In genomic region chr3:79278681-79279080, GRCh38 we compare ENCODE assay signal across 16 cellular contexts.
A peak's percentile ranks its signal among the peaks of the same experiment; 100 is the strongest.
DNase-seq lines count a peak whose midpoint lies in the region; ATAC-seq lines count a peak whose summit lies in the region.
"Had no signal": no experiment of that assay in that cellular context is flagged by ENCODE, and none has a peak within 500 bp of the region (broad histone marks: within the 10 kb centered on the region; RNA-seq: fewer than 3 reads in every experiment).

No MANE protein-coding gene starts in this region.

- H3K18ac ChIP-seq in neuronal stem cell (ENCODE audit: low read length), result no peak overlapping the region

- no peak for ATAC-seq in effector memory CD8-positive, alpha-beta T cell (replicated peaks)
- no peak for ATAC-seq in HG03095 (IDR thresholded peaks at IDR 0.05; ENCODE audit: unreplicated experiment)
- ATAC-seq: CD8-positive, alpha-beta T cell; HCT116 had no signal

- H3K79me1 ChIP-seq in neuronal stem cell (ENCODE audit: low read depth, low read length), result no peaks in the 10 kb centered on the region

- no peak overlapping the region for H3K23ac ChIP-seq in neuronal stem cell (ENCODE audit: low read depth, low read length, poor library complexity)

- H3K9me3 ChIP-seq in SJSA1 (replicated peaks), result no peaks in the 10 kb centered on the region
- peaks cover 0 to 3% of the 10 kb centered on the region in 2 donors for H3K9me3 ChIP-seq in neuronal stem cell (replicated peaks in 1 of 2; ENCODE audit: control insufficient read depth in 2 of 2, insufficient read depth in 1 of 2, low read depth in 1 of 2, low read length in 2 of 2)
- H3K9me3 ChIP-seq: BLaER1, Caco-2 had no signal

- peaks cover 9 to 16% of the 10 kb centered on the region in 2 donors for H3K9me3 Mint-ChIP-seq in effector memory CD8-positive, alpha-beta T cell

- no CpG with 5 or more reads among the region's 1 CpG for WGBS in neuronal stem cell (ENCODE audit: extremely low coverage in 2 of 2, insufficient read length in 2 of 2, insufficient replicate concordance in 1 of 2), 2 donors

- H2AK5ac ChIP-seq in neuronal stem cell (ENCODE audit: low read depth, low read length), result no peak overlapping the region

- peak overlapping the region; percentile 5 for H3K27ac ChIP-seq in SJSA1
- H3K27ac ChIP-seq in neuronal stem cell (replicated peaks; ENCODE audit: low read length), result no peak overlapping the region
- H3K27ac ChIP-seq: BLaER1, C4-2B had no signal

- DNase-seq in SJSA1 (ENCODE audit: low read depth in 1 of 2, low spot score in 2 of 2), result peak in 1 of 2 experiments; percentile 37
- peak; percentile 6 for DNase-seq in hepatic stellate cell (ENCODE audit: low spot score)
- DNase-seq in neuronal stem cell (ENCODE audit: low spot score), result no peak
- DNase-seq in effector memory CD8-positive, alpha-beta T cell, result no peak
- DNase-seq in dedifferentiated amniotic fluid mesenchymal stem cell (ENCODE audit: extremely low spot score), result no peak
- DNase-seq: Caco-2; CD4-positive, CD25-positive, alpha-beta regulatory T cell; CD8-positive, alpha-beta T cell; DMS153; DND-41; H9 had no signal

- no peak overlapping the region for H4K8ac ChIP-seq in neuronal stem cell (ENCODE audit: low read depth, low read length)

- H3K4me3 Mint-ChIP-seq in effector memory CD8-positive, alpha-beta T cell, result no peak overlapping the region
- H3K4me3 Mint-ChIP-seq: B cell; CD4-positive, CD25-positive, alpha-beta regulatory T cell; CD8-positive, alpha-beta T cell; H9 had no signal

- H3K27me3 ChIP-seq in SJSA1 (replicated peaks), result no peaks in the 10 kb centered on the region
- H3K27me3 ChIP-seq in neuronal stem cell (ENCODE audit: control insufficient read depth in 3 of 3, insufficient read depth in 3 of 3, low read depth in 1 of 3, low read length in 3 of 3), result no peaks in the 10 kb centered on the region
- H3K27me3 ChIP-seq: BLaER1 had no signal

- no peak overlapping the region for H2BK120ac ChIP-seq in neuronal stem cell (ENCODE audit: low read depth, low read length)

- no peak overlapping the region for H4K91ac ChIP-seq in neuronal stem cell (ENCODE audit: low read depth, low read length, poor library complexity)

- H3K27ac Mint-ChIP-seq in effector memory CD8-positive, alpha-beta T cell, result no peak overlapping the region
- H3K27ac Mint-ChIP-seq: B cell; CD4-positive, CD25-positive, alpha-beta regulatory T cell; CD8-positive, alpha-beta T cell had no signal

- H3K4me1 ChIP-seq in SJSA1 (replicated peaks), result peaks cover 9% of the 10 kb centered on the region
- no peaks in the 10 kb centered on the region for H3K4me1 ChIP-seq in neuronal stem cell (ENCODE audit: control insufficient read depth in 2 of 2, insufficient read depth in 1 of 2, low read depth in 1 of 2, low read length in 2 of 2)
- H3K4me1 ChIP-seq: BLaER1, Caco-2 had no signal

- H3K4ac ChIP-seq in neuronal stem cell (ENCODE audit: low read length), result no peak overlapping the region

- no peak overlapping the region for H2BK15ac ChIP-seq in neuronal stem cell (ENCODE audit: low read length)

- no peaks in the 10 kb centered on the region for H3K27me3 Mint-ChIP-seq in effector memory CD8-positive, alpha-beta T cell
- H3K27me3 Mint-ChIP-seq: B cell; CD4-positive, CD25-positive, alpha-beta regulatory T cell had no signal

- H3K4me3 ChIP-seq in SJSA1 (no peak overlapping the region), neuronal stem cell (ENCODE audit: low read length in 2 of 2) (no peak overlapping the region)
- H3K4me3 ChIP-seq: BLaER1 had no signal

- H2BK12ac ChIP-seq in neuronal stem cell (ENCODE audit: low read length), result no peak overlapping the region

- H3K4me1 Mint-ChIP-seq in effector memory CD8-positive, alpha-beta T cell (ENCODE audit: low read depth in 2 of 2), result no peaks in the 10 kb centered on the region
- H3K4me1 Mint-ChIP-seq: B cell; CD4-positive, CD25-positive, alpha-beta regulatory T cell had no signal

- H3K14ac ChIP-seq in neuronal stem cell (ENCODE audit: low read length), result no peak overlapping the region

- no peak overlapping the region for H3K4me2 ChIP-seq in neuronal stem cell (ENCODE audit: insufficient read depth, low read length, poor library complexity, severe bottlenecking)
- H3K4me2 ChIP-seq: BLaER1 had no signal

- peak overlapping the region; percentile 22 for H2AFZ ChIP-seq in neuronal stem cell (ENCODE audit: low read length)

- H3K36me3 ChIP-seq in SJSA1 (no peaks in the 10 kb centered on the region), neuronal stem cell (replicated peaks in 1 of 2; ENCODE audit: control insufficient read depth in 2 of 2, insufficient read depth in 2 of 2, low read length in 2 of 2) (no peaks in the 10 kb centered on the region)
- H3K36me3 ChIP-seq: BLaER1 had no signal

- H2BK5ac ChIP-seq in neuronal stem cell (ENCODE audit: low read length), result no peak overlapping the region

- no peak overlapping the region for H3K9ac ChIP-seq in neuronal stem cell (ENCODE audit: low read depth, low read length, poor library complexity)
- H3K9ac ChIP-seq: BLaER1 had no signal

- no peaks in the 10 kb centered on the region for H3K36me3 Mint-ChIP-seq in effector memory CD8-positive, alpha-beta T cell (ENCODE audit: insufficient read depth)
- H3K36me3 Mint-ChIP-seq: CD4-positive, CD25-positive, alpha-beta regulatory T cell; CD8-positive, alpha-beta T cell had no signal
